Comparison of ENCODE assay signal across 2 cellular contexts in the genomic region with DNA sequence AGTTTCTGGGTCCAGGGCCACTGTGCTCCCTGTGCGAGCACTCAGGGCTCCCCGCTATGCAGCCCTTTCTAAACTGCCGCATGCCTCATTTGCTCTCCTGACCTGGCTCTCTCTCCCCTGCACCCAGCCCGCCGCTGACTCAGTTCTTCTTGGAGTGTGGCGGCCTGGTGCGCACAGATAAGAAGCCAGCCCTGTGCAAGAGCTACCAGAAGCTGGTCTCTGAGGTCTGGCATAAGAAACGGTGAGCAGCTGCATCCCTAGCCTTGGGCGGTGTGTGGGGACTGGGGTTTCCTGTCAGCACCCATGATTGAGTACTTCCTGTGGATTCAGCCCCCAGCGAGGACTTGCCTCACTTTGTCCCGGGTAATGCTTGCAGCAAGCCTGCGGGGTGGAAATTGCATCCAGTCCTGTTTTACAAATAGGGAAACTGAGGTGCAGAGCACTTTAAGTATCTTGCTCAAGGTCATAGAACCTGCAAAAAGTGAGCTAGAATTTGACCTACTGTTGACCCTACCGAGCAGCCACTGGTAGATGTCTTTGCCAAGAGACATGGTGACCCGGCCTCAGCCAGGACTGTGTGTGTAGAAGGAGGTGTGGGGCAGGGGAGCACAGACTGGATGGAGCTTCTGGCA.
TF ChIP-seq lines count a peak whose summit lies in the region.

No MANE protein-coding gene starts in this region.

TF ChIP-seq in GM12878, 131 proteins besides CTCF, POLR2A, EP300 and RAD21:
- TF ChIP-seq RUNX3 (IDR thresholded peaks at IDR 0.05; ENCODE audit: low read length) (peak; percentile 34; the same call in 1 of the 2 replicates), EED (IDR thresholded peaks at IDR 0.05; ENCODE audit: low read depth) (0 out of 2 replicates have a peak, but pooled peaks have one; percentile 23)
- TF ChIP-seq, protein P1, sequence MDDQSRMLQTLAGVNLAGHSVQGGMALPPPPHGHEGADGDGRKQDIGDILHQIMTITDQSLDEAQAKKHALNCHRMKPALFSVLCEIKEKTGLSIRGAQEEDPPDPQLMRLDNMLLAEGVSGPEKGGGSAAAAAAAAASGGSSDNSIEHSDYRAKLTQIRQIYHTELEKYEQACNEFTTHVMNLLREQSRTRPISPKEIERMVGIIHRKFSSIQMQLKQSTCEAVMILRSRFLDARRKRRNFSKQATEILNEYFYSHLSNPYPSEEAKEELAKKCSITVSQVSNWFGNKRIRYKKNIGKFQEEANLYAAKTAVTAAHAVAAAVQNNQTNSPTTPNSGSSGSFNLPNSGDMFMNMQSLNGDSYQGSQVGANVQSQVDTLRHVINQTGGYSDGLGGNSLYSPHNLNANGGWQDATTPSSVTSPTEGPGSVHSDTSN (IDR thresholded peaks at IDR 0.05; ENCODE audit: insufficient replicate concordance, low read depth, low read length) = peak; percentile 65
- TF ChIP-seq, protein P2, sequence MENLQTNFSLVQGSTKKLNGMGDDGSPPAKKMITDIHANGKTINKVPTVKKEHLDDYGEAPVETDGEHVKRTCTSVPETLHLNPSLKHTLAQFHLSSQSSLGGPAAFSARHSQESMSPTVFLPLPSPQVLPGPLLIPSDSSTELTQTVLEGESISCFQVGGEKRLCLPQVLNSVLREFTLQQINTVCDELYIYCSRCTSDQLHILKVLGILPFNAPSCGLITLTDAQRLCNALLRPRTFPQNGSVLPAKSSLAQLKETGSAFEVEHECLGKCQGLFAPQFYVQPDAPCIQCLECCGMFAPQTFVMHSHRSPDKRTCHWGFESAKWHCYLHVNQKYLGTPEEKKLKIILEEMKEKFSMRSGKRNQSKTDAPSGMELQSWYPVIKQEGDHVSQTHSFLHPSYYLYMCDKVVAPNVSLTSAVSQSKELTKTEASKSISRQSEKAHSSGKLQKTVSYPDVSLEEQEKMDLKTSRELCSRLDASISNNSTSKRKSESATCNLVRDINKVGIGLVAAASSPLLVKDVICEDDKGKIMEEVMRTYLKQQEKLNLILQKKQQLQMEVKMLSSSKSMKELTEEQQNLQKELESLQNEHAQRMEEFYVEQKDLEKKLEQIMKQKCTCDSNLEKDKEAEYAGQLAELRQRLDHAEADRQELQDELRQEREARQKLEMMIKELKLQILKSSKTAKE (IDR thresholded peaks at IDR 0.05; ENCODE audit: low read depth, poor library complexity, severe bottlenecking) = no peak

TF ChIP-seq in GM23338, 12 proteins besides CTCF, POLR2A, EP300 and RAD21:
- no peak for TF ChIP-seq STAT1 (IDR thresholded peaks at IDR 0.05; ENCODE audit: unreplicated experiment)
- TF ChIP-seq ZNF114 (CRISPR knock-in tag; IDR thresholded peaks at IDR 0.05) = no peak
- no peak for TF ChIP-seq EZH2 (IDR thresholded peaks at IDR 0.05; ENCODE audit: low read depth, unreplicated experiment)
- no peak for TF ChIP-seq CREB1 (CRISPR knock-in tag; IDR thresholded peaks at IDR 0.05; ENCODE audit: low read depth)
- TF ChIP-seq, protein P3, sequence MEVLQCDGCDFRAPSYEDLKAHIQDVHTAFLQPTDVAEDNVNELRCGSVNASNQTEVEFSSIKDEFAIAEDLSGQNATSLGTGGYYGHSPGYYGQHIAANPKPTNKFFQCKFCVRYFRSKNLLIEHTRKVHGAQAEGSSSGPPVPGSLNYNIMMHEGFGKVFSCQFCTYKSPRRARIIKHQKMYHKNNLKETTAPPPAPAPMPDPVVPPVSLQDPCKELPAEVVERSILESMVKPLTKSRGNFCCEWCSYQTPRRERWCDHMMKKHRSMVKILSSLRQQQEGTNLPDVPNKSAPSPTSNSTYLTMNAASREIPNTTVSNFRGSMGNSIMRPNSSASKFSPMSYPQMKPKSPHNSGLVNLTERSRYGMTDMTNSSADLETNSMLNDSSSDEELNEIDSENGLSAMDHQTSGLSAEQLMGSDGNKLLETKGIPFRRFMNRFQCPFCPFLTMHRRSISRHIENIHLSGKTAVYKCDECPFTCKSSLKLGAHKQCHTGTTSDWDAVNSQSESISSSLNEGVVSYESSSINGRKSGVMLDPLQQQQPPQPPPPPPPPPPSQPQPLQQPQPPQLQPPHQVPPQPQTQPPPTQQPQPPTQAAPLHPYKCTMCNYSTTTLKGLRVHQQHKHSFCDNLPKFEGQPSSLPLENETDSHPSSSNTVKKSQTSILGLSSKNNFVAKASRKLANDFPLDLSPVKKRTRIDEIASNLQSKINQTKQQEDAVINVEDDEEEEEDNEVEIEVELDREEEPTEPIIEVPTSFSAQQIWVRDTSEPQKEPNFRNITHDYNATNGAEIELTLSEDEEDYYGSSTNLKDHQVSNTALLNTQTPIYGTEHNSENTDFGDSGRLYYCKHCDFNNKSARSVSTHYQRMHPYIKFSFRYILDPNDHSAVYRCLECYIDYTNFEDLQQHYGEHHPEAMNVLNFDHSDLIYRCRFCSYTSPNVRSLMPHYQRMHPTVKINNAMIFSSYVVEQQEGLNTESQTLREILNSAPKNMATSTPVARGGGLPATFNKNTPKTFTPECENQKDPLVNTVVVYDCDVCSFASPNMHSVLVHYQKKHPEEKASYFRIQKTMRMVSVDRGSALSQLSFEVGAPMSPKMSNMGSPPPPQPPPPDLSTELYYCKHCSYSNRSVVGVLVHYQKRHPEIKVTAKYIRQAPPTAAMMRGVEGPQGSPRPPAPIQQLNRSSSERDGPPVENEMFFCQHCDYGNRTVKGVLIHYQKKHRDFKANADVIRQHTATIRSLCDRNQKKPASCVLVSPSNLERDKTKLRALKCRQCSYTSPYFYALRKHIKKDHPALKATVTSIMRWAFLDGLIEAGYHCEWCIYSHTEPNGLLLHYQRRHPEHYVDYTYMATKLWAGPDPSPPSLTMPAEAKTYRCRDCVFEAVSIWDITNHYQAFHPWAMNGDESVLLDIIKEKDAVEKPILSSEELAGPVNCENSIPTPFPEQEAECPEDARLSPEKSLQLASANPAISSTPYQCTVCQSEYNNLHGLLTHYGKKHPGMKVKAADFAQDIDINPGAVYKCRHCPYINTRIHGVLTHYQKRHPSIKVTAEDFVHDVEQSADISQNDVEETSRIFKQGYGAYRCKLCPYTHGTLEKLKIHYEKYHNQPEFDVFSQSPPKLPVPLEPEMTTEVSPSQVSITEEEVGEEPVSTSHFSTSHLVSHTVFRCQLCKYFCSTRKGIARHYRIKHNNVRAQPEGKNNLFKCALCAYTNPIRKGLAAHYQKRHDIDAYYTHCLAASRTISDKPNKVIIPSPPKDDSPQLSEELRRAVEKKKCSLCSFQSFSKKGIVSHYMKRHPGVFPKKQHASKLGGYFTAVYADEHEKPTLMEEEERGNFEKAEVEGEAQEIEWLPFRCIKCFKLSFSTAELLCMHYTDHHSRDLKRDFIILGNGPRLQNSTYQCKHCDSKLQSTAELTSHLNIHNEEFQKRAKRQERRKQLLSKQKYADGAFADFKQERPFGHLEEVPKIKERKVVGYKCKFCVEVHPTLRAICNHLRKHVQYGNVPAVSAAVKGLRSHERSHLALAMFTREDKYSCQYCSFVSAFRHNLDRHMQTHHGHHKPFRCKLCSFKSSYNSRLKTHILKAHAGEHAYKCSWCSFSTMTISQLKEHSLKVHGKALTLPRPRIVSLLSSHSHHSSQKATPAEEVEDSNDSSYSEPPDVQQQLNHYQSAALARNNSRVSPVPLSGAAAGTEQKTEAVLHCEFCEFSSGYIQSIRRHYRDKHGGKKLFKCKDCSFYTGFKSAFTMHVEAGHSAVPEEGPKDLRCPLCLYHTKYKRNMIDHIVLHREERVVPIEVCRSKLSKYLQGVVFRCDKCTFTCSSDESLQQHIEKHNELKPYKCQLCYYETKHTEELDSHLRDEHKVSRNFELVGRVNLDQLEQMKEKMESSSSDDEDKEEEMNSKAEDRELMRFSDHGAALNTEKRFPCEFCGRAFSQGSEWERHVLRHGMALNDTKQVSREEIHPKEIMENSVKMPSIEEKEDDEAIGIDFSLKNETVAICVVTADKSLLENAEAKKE (CRISPR knock-in tag; IDR thresholded peaks at IDR 0.05) = no peak
- TF ChIP-seq JUNB (IDR thresholded peaks at IDR 0.05; ENCODE audit: unreplicated experiment) = no peak
- TF ChIP-seq ZNF331 (CRISPR knock-in tag; IDR thresholded peaks at IDR 0.05; ENCODE audit: low read depth) = no peak
- TF ChIP-seq EZH2phosphoT487 (IDR thresholded peaks at IDR 0.05; ENCODE audit: unreplicated experiment) = no peak
- TF ChIP-seq, protein P4, sequence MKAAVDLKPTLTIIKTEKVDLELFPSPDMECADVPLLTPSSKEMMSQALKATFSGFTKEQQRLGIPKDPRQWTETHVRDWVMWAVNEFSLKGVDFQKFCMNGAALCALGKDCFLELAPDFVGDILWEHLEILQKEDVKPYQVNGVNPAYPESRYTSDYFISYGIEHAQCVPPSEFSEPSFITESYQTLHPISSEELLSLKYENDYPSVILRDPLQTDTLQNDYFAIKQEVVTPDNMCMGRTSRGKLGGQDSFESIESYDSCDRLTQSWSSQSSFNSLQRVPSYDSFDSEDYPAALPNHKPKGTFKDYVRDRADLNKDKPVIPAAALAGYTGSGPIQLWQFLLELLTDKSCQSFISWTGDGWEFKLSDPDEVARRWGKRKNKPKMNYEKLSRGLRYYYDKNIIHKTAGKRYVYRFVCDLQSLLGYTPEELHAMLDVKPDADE (IDR thresholded peaks at IDR 0.05) = no peak
- no peak for TF ChIP-seq POLR2AphosphoS5 (IDR thresholded peaks at IDR 0.05; ENCODE audit: low read depth)
- no peak for TF ChIP-seq NANOG (IDR thresholded peaks at IDR 0.05; ENCODE audit: borderline replicate concordance)
- TF ChIP-seq, protein P5, sequence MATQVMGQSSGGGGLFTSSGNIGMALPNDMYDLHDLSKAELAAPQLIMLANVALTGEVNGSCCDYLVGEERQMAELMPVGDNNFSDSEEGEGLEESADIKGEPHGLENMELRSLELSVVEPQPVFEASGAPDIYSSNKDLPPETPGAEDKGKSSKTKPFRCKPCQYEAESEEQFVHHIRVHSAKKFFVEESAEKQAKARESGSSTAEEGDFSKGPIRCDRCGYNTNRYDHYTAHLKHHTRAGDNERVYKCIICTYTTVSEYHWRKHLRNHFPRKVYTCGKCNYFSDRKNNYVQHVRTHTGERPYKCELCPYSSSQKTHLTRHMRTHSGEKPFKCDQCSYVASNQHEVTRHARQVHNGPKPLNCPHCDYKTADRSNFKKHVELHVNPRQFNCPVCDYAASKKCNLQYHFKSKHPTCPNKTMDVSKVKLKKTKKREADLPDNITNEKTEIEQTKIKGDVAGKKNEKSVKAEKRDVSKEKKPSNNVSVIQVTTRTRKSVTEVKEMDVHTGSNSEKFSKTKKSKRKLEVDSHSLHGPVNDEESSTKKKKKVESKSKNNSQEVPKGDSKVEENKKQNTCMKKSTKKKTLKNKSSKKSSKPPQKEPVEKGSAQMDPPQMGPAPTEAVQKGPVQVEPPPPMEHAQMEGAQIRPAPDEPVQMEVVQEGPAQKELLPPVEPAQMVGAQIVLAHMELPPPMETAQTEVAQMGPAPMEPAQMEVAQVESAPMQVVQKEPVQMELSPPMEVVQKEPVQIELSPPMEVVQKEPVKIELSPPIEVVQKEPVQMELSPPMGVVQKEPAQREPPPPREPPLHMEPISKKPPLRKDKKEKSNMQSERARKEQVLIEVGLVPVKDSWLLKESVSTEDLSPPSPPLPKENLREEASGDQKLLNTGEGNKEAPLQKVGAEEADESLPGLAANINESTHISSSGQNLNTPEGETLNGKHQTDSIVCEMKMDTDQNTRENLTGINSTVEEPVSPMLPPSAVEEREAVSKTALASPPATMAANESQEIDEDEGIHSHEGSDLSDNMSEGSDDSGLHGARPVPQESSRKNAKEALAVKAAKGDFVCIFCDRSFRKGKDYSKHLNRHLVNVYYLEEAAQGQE (IDR thresholded peaks at IDR 0.05; ENCODE audit: unreplicated experiment) = no peak
